ENCODE assay signal across 16 cellular contexts in genomic region chr3:176147251-176147650, GRCh38.
DNase-seq lines count a peak whose midpoint lies in the region; ATAC-seq and TF ChIP-seq lines count a peak whose summit lies in the region.
"Had no signal": no experiment of that assay in that cellular context is flagged by ENCODE, and none has a peak within 500 bp of the region (broad histone marks: within the 10 kb centered on the region; RNA-seq: fewer than 3 reads in every experiment).

No MANE protein-coding gene starts in this region.

- in situ Hi-C loops in G401 (cut with HindIII; ENCODE audit: low sequenced_read_pairs) = no loop called here

- TF ChIP-seq CTCF in Caco-2 (IDR thresholded peaks at IDR 0.05; ENCODE audit: insufficient read depth in 1 of 2, low read depth in 1 of 2, low read length in 1 of 2, severe bottlenecking in 1 of 2, unreplicated experiment in 1 of 2) = no peak

- ATAC-seq in left ventricle myocardium superior = no peak
- ATAC-seq: right cardiac atrium had no signal

- H3K9me3 ChIP-seq in Caco-2 = no peaks in the 10 kb centered on the region
- H3K9me3 ChIP-seq: testis had no signal

- POLR2A ChIA-PET in Caco-2 (lab: Charles Lee) = no interaction called here

- intact Hi-C loops in Caco-2 (cut with micrococcal nuclease; ENCODE audit: unreplicated experiment) (loop anchor here (1.0 kb wide), 1 partner anchor 58 kb away; no protein-coding TSS in a partner anchor), left ventricle myocardium superior (cut with micrococcal nuclease) (no loop called here)
- intact Hi-C loops in activated CD4-positive, alpha-beta T cell treated with anti-CD3 and anti-CD28 coated beads, Interleukin-2, amount 10 ng/mL, durations not matched to agents 24 days and 14 days (cut with micrococcal nuclease) = no loop called here
- intact Hi-C loops in activated naive CD4-positive, alpha-beta T cell treated with anti-CD3 and anti-CD28 coated beads for 36 hours (cut with micrococcal nuclease) = no loop called here

- no peaks in the 10 kb centered on the region for H3K27me3 ChIP-seq in Caco-2 (replicated peaks; ENCODE audit: control insufficient read depth, insufficient read depth, low read length)
- H3K27me3 ChIP-seq: testis had no signal

- BruUV-seq in Caco-2 (replicated peaks; lab: Mats Ljungman, UMichigan) = no TSS peak

- peaks cover 24% of the 10 kb centered on the region for H3K9me3 Mint-ChIP-seq in Caco-2 (ENCODE audit: unreplicated experiment)
- H3K9me3 Mint-ChIP-seq in activated CD4-positive, alpha-beta T cell treated with anti-CD3 and anti-CD28 coated beads, Interleukin-2, amount 10 ng/mL, durations not matched to agents 24 days and 14 days = peaks cover 8% of the 10 kb centered on the region
- peaks cover 3% of the 10 kb centered on the region for H3K9me3 Mint-ChIP-seq in activated naive CD4-positive, alpha-beta T cell treated with anti-CD3 and anti-CD28 coated beads for 36 hours

- no peak overlapping the region for H3K27ac Mint-ChIP-seq in Caco-2 (ENCODE audit: unreplicated experiment)
- no peak overlapping the region for H3K27ac Mint-ChIP-seq in activated CD4-positive, alpha-beta T cell treated with anti-CD3 and anti-CD28 coated beads, Interleukin-2, amount 10 ng/mL, durations not matched to agents 24 days and 14 days
- H3K27ac Mint-ChIP-seq in activated naive CD4-positive, alpha-beta T cell treated with anti-CD3 and anti-CD28 coated beads for 36 hours = no peak overlapping the region

- no peaks in the 10 kb centered on the region for H3K36me3 Mint-ChIP-seq in Caco-2 (ENCODE audit: insufficient read depth, unreplicated experiment)
- no peaks in the 10 kb centered on the region for H3K36me3 Mint-ChIP-seq in activated CD4-positive, alpha-beta T cell treated with anti-CD3 and anti-CD28 coated beads, Interleukin-2, amount 10 ng/mL, durations not matched to agents 24 days and 14 days (ENCODE audit: low read depth)
- H3K36me3 Mint-ChIP-seq in activated naive CD4-positive, alpha-beta T cell treated with anti-CD3 and anti-CD28 coated beads for 36 hours (ENCODE audit: low read depth) = no peaks in the 10 kb centered on the region

- no peaks in the 10 kb centered on the region for H3K27me3 Mint-ChIP-seq in Caco-2 (ENCODE audit: insufficient read depth, unreplicated experiment)
- H3K27me3 Mint-ChIP-seq in activated CD4-positive, alpha-beta T cell treated with anti-CD3 and anti-CD28 coated beads, Interleukin-2, amount 10 ng/mL, durations not matched to agents 24 days and 14 days = no peaks in the 10 kb centered on the region
- no peaks in the 10 kb centered on the region for H3K27me3 Mint-ChIP-seq in activated naive CD4-positive, alpha-beta T cell treated with anti-CD3 and anti-CD28 coated beads for 36 hours (ENCODE audit: low read depth)

- peak; percentile 35 to 41 for DNase-seq in Caco-2
- DNase-seq in NCI-H146 (lab: John Stamatoyannopoulos, UW) = peak; percentile 100
- DNase-seq in NCI-H510A treated with DMSO at 0.1 percent for 48 hours (lab: John Stamatoyannopoulos, UW) = peak; percentile 97
- peak; percentile 54 for DNase-seq in inferior parietal cortex (ENCODE audit: extremely low spot score)
- no peak for DNase-seq in activated CD4-positive, alpha-beta T cell treated with anti-CD3 and anti-CD28 coated beads, Interleukin-2, amount 10 ng/mL, durations not matched to agents 24 days and 14 days
- no peak for DNase-seq in left ventricle myocardium superior
- DNase-seq in activated naive CD4-positive, alpha-beta T cell treated with anti-CD3 and anti-CD28 coated beads for 36 hours = no peak
- no peak for DNase-seq in G401 (ENCODE audit: low spot score)
- DNase-seq: activated CD4-positive, alpha-beta T cell treated with anti-CD3 and anti-CD28 coated beads, Interleukin-2, amount 50 U/mL, for 1 hour; activated T-cell treated with anti-CD3 and anti-CD28 coated beads, Interleukin-2, amount 50 U/mL, for 1 hour; effector CD8-positive, alpha-beta T cell; Karpas-422; right cardiac atrium; Right ventricle myocardium superior; T1000; testis had no signal

- CTCF ChIA-PET in Caco-2 (lab: Charles Lee) = no interaction called here
- CTCF ChIA-PET in activated naive CD4-positive, alpha-beta T cell treated with anti-CD3 and anti-CD28 coated beads for 36 hours (lab: Charles Lee) = no interaction called here

- no peak overlapping the region for H3K4me3 ChIP-seq in Caco-2 (ENCODE audit: low read depth, low read length)
- H3K4me3 ChIP-seq: testis had no signal

- peaks cover 13% of the 10 kb centered on the region for H3K4me1 Mint-ChIP-seq in Caco-2 (ENCODE audit: low read depth, unreplicated experiment)
- H3K4me1 Mint-ChIP-seq in activated CD4-positive, alpha-beta T cell treated with anti-CD3 and anti-CD28 coated beads, Interleukin-2, amount 10 ng/mL, durations not matched to agents 24 days and 14 days = no peaks in the 10 kb centered on the region
- H3K4me1 Mint-ChIP-seq in activated naive CD4-positive, alpha-beta T cell treated with anti-CD3 and anti-CD28 coated beads for 36 hours (ENCODE audit: low read depth) = no peaks in the 10 kb centered on the region

- H3K4me1 ChIP-seq in Caco-2 = no peaks in the 10 kb centered on the region; the same call in 1 of the 2 replicates
- H3K4me1 ChIP-seq: testis had no signal

- H3K4me3 Mint-ChIP-seq in Caco-2 (ENCODE audit: unreplicated experiment) = no peak overlapping the region
- no peak overlapping the region for H3K4me3 Mint-ChIP-seq in activated CD4-positive, alpha-beta T cell treated with anti-CD3 and anti-CD28 coated beads, Interleukin-2, amount 10 ng/mL, durations not matched to agents 24 days and 14 days
- no peak overlapping the region for H3K4me3 Mint-ChIP-seq in activated naive CD4-positive, alpha-beta T cell treated with anti-CD3 and anti-CD28 coated beads for 36 hours

- H3K36me3 ChIP-seq in Caco-2 (ENCODE audit: control insufficient read depth, insufficient read depth, low read length) = no peaks in the 10 kb centered on the region

Comparison
In these comparisons a context has a peak if more than half of its experiments do, and no peak if none do; other contexts are left out.
1. DNase-seq: peak in Caco-2 (2 of 2), NCI-H146 (single experiment), NCI-H510A treated with DMSO at 0.1 percent for 48 hours (single experiment) and inferior parietal cortex (single experiment); none in activated CD4-positive, alpha-beta T cell treated with anti-CD3 and anti-CD28 coated beads, Interleukin-2, amount 10 ng/mL, durations not matched to agents 24 days and 14 days (single experiment), left ventricle myocardium superior (single experiment), activated naive CD4-positive, alpha-beta T cell treated with anti-CD3 and anti-CD28 coated beads for 36 hours (single experiment) and G401 (single experiment).